In genomic region chr19:32227561-32228165, GRCh38 we compare ENCODE assay signal across 29 cellular contexts.
"Had no signal": no experiment of that assay in that cellular context is flagged by ENCODE, and none has a peak within 500 bp of the region (broad histone marks: within the 10 kb centered on the region; RNA-seq: fewer than 3 reads in every experiment).

No MANE protein-coding gene starts in this region.

- H3K27ac ChIP-seq: adrenal gland, ascending aorta, brain microvascular endothelial cell, colonic mucosa, dorsolateral prefrontal cortex, esophagus muscularis mucosa, hepatocyte, lower lobe of right lung, neutrophil, pancreas, psoas muscle, right atrium auricular region, spleen, thyroid gland, upper lobe of right lung had no signal

- H3K36me3 ChIP-seq: adrenal gland, ascending aorta, brain microvascular endothelial cell, colonic mucosa, esophagus muscularis mucosa, lower lobe of right lung, neutrophil, pancreas, right atrium auricular region, spleen, thyroid gland, upper lobe of right lung had no signal

- H3K79me2 ChIP-seq: hepatocyte had no signal

- H3K4me3 Mint-ChIP-seq: activated naive CD4-positive, alpha-beta T cell treated with anti-CD3 and anti-CD28 coated beads, Interleukin-2, amount 50 U/mL, for 24 hours; effector memory CD8-positive, alpha-beta T cell; mesothelial cell of epicardium; natural killer cell; T-helper 17 cell had no signal

- H2AFZ ChIP-seq: hepatocyte had no signal

- H3K4me2 ChIP-seq: hepatocyte had no signal

- DNase-seq: activated CD4-positive, CD25-positive, alpha-beta regulatory T cell treated with anti-CD3 and anti-CD28 coated beads, Interleukin-2, amount 50 U/mL, for 72 hours; activated gamma-delta T cell treated with Interleukin-2 at 50 U/mL for 16 hours; activated T-cell treated with anti-CD3 and anti-CD28 coated beads, Interleukin-2, amount 50 U/mL, for 1 hour; adrenal gland; brain microvascular endothelial cell; central memory CD4-positive, alpha-beta T cell; colonic mucosa; dorsolateral prefrontal cortex; effector memory CD8-positive, alpha-beta T cell; glutamatergic neuron; kidney; lower lobe of right lung; natural killer cell; pancreas; psoas muscle; spleen; stimulated activated CD4-positive, alpha-beta T cell treated with anti-CD3 and anti-CD28 coated beads, Interleukin-4, amount 100 ng/mL, for 1 hour; stimulated activated naive CD4-positive, alpha-beta T cell treated with Interleukin-2 at 50 U/mL for 16 hours; SW 1271; T-helper 17 cell; thyroid gland; upper lobe of right lung had no signal

- H3K4me1 ChIP-seq: adrenal gland, colonic mucosa, pancreas, psoas muscle, right atrium auricular region had no signal

- H3K9me3 ChIP-seq: adrenal gland, ascending aorta, colonic mucosa, esophagus muscularis mucosa, lower lobe of right lung, neutrophil, pancreas, psoas muscle, right atrium auricular region, spleen, thyroid gland, upper lobe of right lung had no signal

- H3K36me3 Mint-ChIP-seq: activated naive CD4-positive, alpha-beta T cell treated with anti-CD3 and anti-CD28 coated beads, Interleukin-2, amount 50 U/mL, for 24 hours; mesothelial cell of epicardium; natural killer cell had no signal

- H3K27ac Mint-ChIP-seq: activated naive CD4-positive, alpha-beta T cell treated with anti-CD3 and anti-CD28 coated beads, Interleukin-2, amount 50 U/mL, for 24 hours; effector memory CD8-positive, alpha-beta T cell; mesothelial cell of epicardium; natural killer cell; T-helper 17 cell had no signal

- H3K27me3 ChIP-seq: ascending aorta, right atrium auricular region, thyroid gland had no signal

- H3K4me3 ChIP-seq: adrenal gland, ascending aorta, colonic mucosa, dorsolateral prefrontal cortex, esophagus muscularis mucosa, hepatocyte, lower lobe of right lung, pancreas, psoas muscle, right atrium auricular region, spleen, thyroid gland, upper lobe of right lung had no signal

- H3K9me3 Mint-ChIP-seq: activated naive CD4-positive, alpha-beta T cell treated with anti-CD3 and anti-CD28 coated beads, Interleukin-2, amount 50 U/mL, for 24 hours; effector memory CD8-positive, alpha-beta T cell; mesothelial cell of epicardium; natural killer cell had no signal
